25 cellular contexts compared by ENCODE assay signal in genomic region chr1:179048339-179049124, GRCh38.
"Had no signal": no experiment of that assay in that cellular context is flagged by ENCODE, and none has a peak within 500 bp of the region (broad histone marks: within the 10 kb centered on the region; RNA-seq: fewer than 3 reads in every experiment).

No MANE protein-coding gene starts in this region.

- H3K9me3 ChIP-seq: adrenal gland, body of pancreas, breast epithelium, SJCRH30 had no signal

- DNase-seq: activated B cell treated with CpG ODN at 0.5 μM for 24 hours; activated CD4-positive, alpha-beta memory T cell treated with anti-CD3 and anti-CD28 coated beads for 36 hours; activated CD4-positive, alpha-beta T cell treated with anti-CD3 and anti-CD28 coated beads for 4 hours; activated CD4-positive, alpha-beta T cell treated with anti-CD3 and anti-CD28 coated beads, Interleukin-2, amount 50 U/mL, for 1 hour; activated CD4-positive, CD25-positive, alpha-beta regulatory T cell treated with anti-CD3 and anti-CD28 coated beads, Interleukin-2, amount 50 U/mL, for 72 hours; activated effector memory CD4-positive, alpha-beta T cell treated with anti-CD3 and anti-CD28 coated beads, Interleukin-2, amount 50 U/mL, for 16 hours; activated naive CD4-positive, alpha-beta T cell; activated T-cell treated with anti-CD3 and anti-CD28 coated beads, Interleukin-2, amount 50 U/mL, for 1 hour; activated T-cell treated with anti-CD3 and anti-CD28 coated beads, Interleukin-2, amount 50 U/mL, for 72 hours; adrenal gland; body of pancreas; MV-4-11; NCI-H1092; NCI-H1436 treated with DMSO at 0.1 percent for 48 hours; NCI-H1694 treated with DMSO at 0.1 percent for 48 hours; NCI-H2029; NCI-H345; NCI-H524 treated with DMSO at 0.1 percent for 48 hours; NK-92 treated with Interleukin-12 subunit alpha and Interleukin-12 subunit beta, amount 100 ng/mL, for 24 hours; SHP77; SJCRH30 had no signal

- H3K4me1 ChIP-seq: body of pancreas, breast epithelium, SJCRH30 had no signal

- H3K27ac ChIP-seq: adrenal gland, body of pancreas, breast epithelium, SJCRH30, SK-N-MC had no signal

- H3K27me3 ChIP-seq: adrenal gland, body of pancreas, breast epithelium, SJCRH30 had no signal

- ATAC-seq: activated naive CD4-positive, alpha-beta T cell treated with anti-CD3 and anti-CD28 coated beads, Interleukin-2, amount 50 U/mL, for 72 hours; activated T-cell treated with anti-CD3 and anti-CD28 coated beads, Interleukin-2, amount 50 U/mL, for 72 hours; activated T-helper 17 cell treated with anti-CD3 and anti-CD28 coated beads, Interleukin-2, amount 50 U/mL, for 72 hours; body of pancreas had no signal

- H3K4me3 ChIP-seq: adrenal gland, body of pancreas, breast epithelium, SJCRH30, SK-N-MC had no signal
